10 cellular contexts compared by ENCODE assay signal in the genomic region with DNA sequence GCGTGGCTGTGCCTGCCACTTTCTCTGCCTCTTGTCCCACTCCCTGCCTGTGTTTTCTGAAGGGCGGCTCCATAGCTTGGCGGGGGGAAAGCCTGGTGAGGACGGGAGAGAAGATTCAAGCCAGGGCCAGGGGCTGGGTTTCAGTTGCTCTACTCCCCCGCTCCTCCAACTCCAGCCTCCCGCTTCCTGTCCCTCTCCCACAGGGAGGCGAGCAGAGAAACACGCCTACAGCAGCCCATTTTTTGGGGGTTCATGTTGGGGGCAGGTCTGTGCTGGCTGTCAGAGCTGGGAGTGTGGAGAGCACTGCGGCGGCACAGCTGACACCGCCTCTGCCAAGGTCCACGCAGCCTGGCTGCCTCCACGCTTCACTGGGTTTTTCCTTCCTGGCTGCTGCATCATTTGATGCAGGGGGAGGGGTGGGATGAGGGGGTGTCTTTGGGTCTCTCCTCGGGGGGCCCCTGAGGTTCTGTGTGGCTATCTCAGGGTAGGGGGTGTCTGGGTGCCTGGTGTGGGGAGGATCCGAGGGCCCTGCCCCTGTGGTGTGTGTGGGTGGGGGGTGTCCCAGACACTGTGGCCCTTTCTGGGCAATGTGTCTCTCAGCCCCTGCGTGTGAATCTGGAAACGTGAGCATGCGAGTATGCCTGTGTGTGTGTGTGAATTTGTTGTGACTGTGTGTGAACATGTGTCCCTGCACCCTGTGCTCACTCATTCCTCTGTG. TPM values are rescaled to one million over a fixed set of nuclear protein-coding genes. Genes with fewer than 3 reads are reported as not detected.
DNase-seq lines count a peak whose midpoint lies in the region; ATAC-seq, FAIRE-seq and TF ChIP-seq lines count a peak whose summit lies in the region.
"Had no signal": no experiment of that assay in that cellular context is flagged by ENCODE, and none has a peak within 500 bp of the region (broad histone marks: within the 10 kb centered on the region; RNA-seq: fewer than 3 reads in every experiment).

No MANE protein-coding gene starts in this region.

- no peak for TF ChIP-seq POLR2A in GM12892 (IDR thresholded peaks at IDR 0.05; ENCODE audit: low read depth, low read length)

- peak overlapping the region; percentile 11 for H3K4me3 ChIP-seq in coronary artery
- H3K4me3 ChIP-seq: esophagus muscularis mucosa had no signal

- H3K27ac ChIP-seq in coronary artery: peak overlapping the region in 1 of 2 donors; percentile 23
- H3K27ac ChIP-seq: esophagus muscularis mucosa had no signal

- DNase-seq in GM03348 (ENCODE audit: low spot score): peak; percentile 44
- DNase-seq in NCI-H1092 (lab: John Stamatoyannopoulos, UW): peak; percentile 46
- DNase-seq in coronary artery (ENCODE audit: low spot score): no peak
- DNase-seq in renal cortical epithelial cell (ENCODE audit: low read depth): peak; percentile 52
- no peak for DNase-seq in NCI-H1105 treated with DMSO at 0.1 percent for 48 hours (lab: John Stamatoyannopoulos, UW)
- no peak for DNase-seq in hippocampal formation (lab: John Stamatoyannopoulos, UW)
- no peak for DNase-seq in GM12892 (ENCODE audit: insufficient read length)

- TF ChIP-seq CTCF in coronary artery (IDR thresholded peaks at IDR 0.05): no peak

- no peak for ATAC-seq in HG03432 (IDR thresholded peaks at IDR 0.05; ENCODE audit: unreplicated experiment)

- FAIRE-seq in GM12892 (lab: Jason Lieb, UNC): no peak

RNA-seq across cellular contexts. Expression of a gene that starts 10.7 kb away (rescaled TPM):
- 26.3 and 27.3 TPM in 2 replicates for total RNA-seq in renal cortical epithelial cell
- polyA plus RNA-seq in GM12892 (2012; ENCODE audit: missing spikeins): not detected
- total RNA-seq: activated T-helper 2 cell treated with anti-CD3 and anti-CD28 coated beads, Interferon-gamma antibody, Interleukin-2, Interleukin-4, amounts not matched to agents 10 μg/mL and 5 μg/mL and 100 μg/mL, durations not matched to agents 14 hours and 24 hours and 36 hours had no signal

RNA-seq across cellular contexts. Expression of a gene that starts 30.5 kb away (rescaled TPM):
- 124 and 2,408 TPM in 2 replicates for total RNA-seq in renal cortical epithelial cell
- 10.7 TPM for polyA plus RNA-seq in GM12892 (2012; ENCODE audit: missing spikeins)

Comparison
In these comparisons a context has a peak if more than half of its experiments do, and no peak if none do; other contexts are left out.
1. DNase-seq: peak in GM03348 (single experiment), NCI-H1092 (single experiment) and renal cortical epithelial cell (single experiment); none in coronary artery (single experiment), NCI-H1105 treated with DMSO at 0.1 percent for 48 hours (single experiment), hippocampal formation (0 of 2) and GM12892 (single experiment).